20 cellular contexts compared by ENCODE assay signal in the genomic region with DNA sequence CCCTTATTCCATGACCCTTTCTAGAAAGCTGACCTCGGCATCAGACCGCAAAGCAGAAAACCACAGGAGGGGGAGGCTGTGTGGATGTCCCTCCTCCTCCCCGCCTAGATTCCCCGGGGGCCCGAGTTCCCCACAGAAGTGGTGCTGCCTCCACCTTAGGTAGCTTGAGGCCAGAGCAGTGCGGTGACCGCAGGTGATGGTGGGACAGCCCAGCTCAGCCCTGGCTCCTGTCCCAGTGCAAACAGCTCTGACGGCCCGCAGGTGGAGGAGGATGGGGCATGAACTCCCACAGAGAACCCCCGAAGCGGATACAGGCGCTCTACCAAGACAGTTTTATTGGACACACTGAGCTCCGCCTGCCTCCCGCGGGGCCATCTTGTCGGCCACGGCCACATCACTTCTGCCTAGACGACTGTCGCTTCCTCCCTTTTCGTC.
"Had no signal": no experiment of that assay in that cellular context is flagged by ENCODE, and none has a peak within 500 bp of the region (broad histone marks: within the 10 kb centered on the region; RNA-seq: fewer than 3 reads in every experiment).

No MANE protein-coding gene starts in this region.

- H3K4me3 ChIP-seq: gastrocnemius medialis, hepatocyte, lung, testis, upper lobe of right lung had no signal

- H3K27me3 ChIP-seq: gastrocnemius medialis, hepatocyte, testis, upper lobe of right lung had no signal

- H3K27me3 Mint-ChIP-seq: activated CD4-positive, alpha-beta T cell treated with anti-CD3 and anti-CD28 coated beads, Interleukin-2, amount 10 ng/mL, durations not matched to agents 7 days and 5 days; activated naive CD4-positive, alpha-beta T cell treated with anti-CD3 and anti-CD28 coated beads, Interleukin-2, amount 10 ng/mL, durations not matched to agents 7 days and 5 days; brain; central memory CD8-positive, alpha-beta T cell; naive B cell; progenitor cell of endocrine pancreas; stimulated activated naive CD8-positive, alpha-beta T cell treated with anti-CD3 and anti-CD28 coated beads, Interleukin-15, amount 100 ng/mL, for 72 hours; T-cell had no signal

- H3K4me1 Mint-ChIP-seq: activated CD4-positive, alpha-beta T cell treated with anti-CD3 and anti-CD28 coated beads, Interleukin-2, amount 10 ng/mL, durations not matched to agents 7 days and 5 days; activated naive CD4-positive, alpha-beta T cell treated with anti-CD3 and anti-CD28 coated beads, Interleukin-2, amount 10 ng/mL, durations not matched to agents 7 days and 5 days; brain; central memory CD8-positive, alpha-beta T cell; naive B cell; stimulated activated naive CD8-positive, alpha-beta T cell treated with anti-CD3 and anti-CD28 coated beads, Interleukin-15, amount 100 ng/mL, for 72 hours; T-cell had no signal

- H3K36me3 ChIP-seq: gastrocnemius medialis had no signal

- H3K9me3 Mint-ChIP-seq: activated CD4-positive, alpha-beta T cell treated with anti-CD3 and anti-CD28 coated beads, Interleukin-2, amount 10 ng/mL, durations not matched to agents 7 days and 5 days; activated naive CD4-positive, alpha-beta T cell treated with anti-CD3 and anti-CD28 coated beads, Interleukin-2, amount 10 ng/mL, durations not matched to agents 7 days and 5 days; brain; central memory CD8-positive, alpha-beta T cell; naive B cell; stimulated activated naive CD8-positive, alpha-beta T cell treated with anti-CD3 and anti-CD28 coated beads, Interleukin-15, amount 100 ng/mL, for 72 hours; T-cell had no signal

- H3K9me3 ChIP-seq: gastrocnemius medialis, testis, upper lobe of right lung had no signal

- H3K4me3 Mint-ChIP-seq: activated CD4-positive, alpha-beta T cell treated with anti-CD3 and anti-CD28 coated beads, Interleukin-2, amount 10 ng/mL, durations not matched to agents 7 days and 5 days; activated naive CD4-positive, alpha-beta T cell treated with anti-CD3 and anti-CD28 coated beads, Interleukin-2, amount 10 ng/mL, durations not matched to agents 7 days and 5 days; brain; central memory CD8-positive, alpha-beta T cell; stimulated activated naive CD8-positive, alpha-beta T cell treated with anti-CD3 and anti-CD28 coated beads, Interleukin-15, amount 100 ng/mL, for 72 hours; T-cell had no signal

- H3K4me1 ChIP-seq: upper lobe of right lung had no signal

- H3K27ac ChIP-seq: hepatocyte, testis, upper lobe of right lung had no signal

- H3K27ac Mint-ChIP-seq: activated CD4-positive, alpha-beta T cell treated with anti-CD3 and anti-CD28 coated beads, Interleukin-2, amount 10 ng/mL, durations not matched to agents 7 days and 5 days; activated naive CD4-positive, alpha-beta T cell treated with anti-CD3 and anti-CD28 coated beads, Interleukin-2, amount 10 ng/mL, durations not matched to agents 7 days and 5 days; progenitor cell of endocrine pancreas; T-cell had no signal

- H3K36me3 Mint-ChIP-seq: brain, naive B cell had no signal

- ATAC-seq: sciatic nerve; stimulated activated naive CD8-positive, alpha-beta T cell treated with anti-CD3 and anti-CD28 coated beads, Interleukin-15, amount 100 ng/mL, for 72 hours; T-cell; upper lobe of right lung had no signal

- DNase-seq: activated CD4-positive, alpha-beta T cell treated with anti-CD3 and anti-CD28 coated beads, Interleukin-2, amount 10 ng/mL, durations not matched to agents 7 days and 5 days; activated CD4-positive, CD25-positive, alpha-beta regulatory T cell; activated CD8-positive, alpha-beta memory T cell treated with anti-CD3 and anti-CD28 coated beads for 24 hours; activated naive CD4-positive, alpha-beta T cell treated with anti-CD3 and anti-CD28 coated beads, Interleukin-2, amount 10 ng/mL, durations not matched to agents 7 days and 5 days; amniotic stem cell; effector memory CD4-positive, alpha-beta T cell; gastrocnemius medialis; kidney glomerular epithelial cell; naive B cell; stimulated activated CD4-positive, alpha-beta T cell treated with anti-CD3 and anti-CD28 coated beads, Interleukin-12 subunit alpha, Interleukin-12 subunit beta, amount 100 ng/mL, for 4 hours; stimulated activated naive CD8-positive, alpha-beta T cell treated with anti-CD3 and anti-CD28 coated beads, Interleukin-15, amount 100 ng/mL, for 72 hours; T-cell; testis; upper lobe of right lung had no signal
